Comparison of ENCODE assay signal across 29 cellular contexts in genomic region chr9:98356953-98357352, GRCh38.
A peak's percentile ranks its signal among the peaks of the same experiment; 100 is the strongest.
DNase-seq lines count a peak whose midpoint lies in the region; ATAC-seq, FAIRE-seq and TF ChIP-seq lines count a peak whose summit lies in the region.
"Had no signal": no experiment of that assay in that cellular context is flagged by ENCODE, and none has a peak within 500 bp of the region (broad histone marks: within the 10 kb centered on the region; RNA-seq: fewer than 3 reads in every experiment).

No MANE protein-coding gene starts in this region.

- H3K27me3 ChIP-seq in bronchial epithelial cell (ENCODE audit: control insufficient read depth, insufficient read depth, low read length) (no peaks in the 10 kb centered on the region), upper lobe of left lung (no peaks in the 10 kb centered on the region)
- H3K27me3 ChIP-seq: BLaER1 treated with 17β-estradiol and CSF1 and Interleukin-3, amounts not matched to agents 10 nM and 100 nM; vagina had no signal

- peak in 2 of 4 donors; percentile 56 to 70 for TF ChIP-seq EP300 in upper lobe of left lung (IDR thresholded peaks at IDR 0.05)

- no peak for ATAC-seq in upper lobe of left lung (ENCODE audit: low FRiP score in 2 of 2)
- ATAC-seq: foreskin keratinocyte, heart left ventricle, left ventricle myocardium superior, Panc1, right cardiac atrium had no signal

- peak overlapping the region in 3 of 4 donors; percentile 56 to 83 (median 70) for H3K27ac ChIP-seq in upper lobe of left lung
- H3K27ac ChIP-seq: BLaER1 treated with 17β-estradiol and CSF1 and Interleukin-3, amounts not matched to agents 10 nM and 100 nM; foreskin keratinocyte; heart left ventricle; stomach; vagina had no signal

- 55 to 59% methylated on average over 3 of the region's 3 CpGs for WGBS in upper lobe of left lung, 2 donors

- no peak for FAIRE-seq in bronchial epithelial cell (lab: Jason Lieb, UNC)
- FAIRE-seq: G401.6, kidney had no signal

- no peak for TF ChIP-seq POLR2A in upper lobe of left lung (IDR thresholded peaks at IDR 0.05)

- no peaks in the 10 kb centered on the region for H3K36me3 ChIP-seq in bronchial epithelial cell (ENCODE audit: control insufficient read depth, insufficient read depth, low read length)
- H3K36me3 ChIP-seq in upper lobe of left lung, result no peaks in the 10 kb centered on the region
- H3K36me3 ChIP-seq: BLaER1 treated with 17β-estradiol and CSF1 and Interleukin-3, amounts not matched to agents 10 nM and 100 nM; heart left ventricle; stomach; vagina had no signal

- no peak overlapping the region for H3K4me3 ChIP-seq in bronchial epithelial cell (ENCODE audit: low read depth, low read length)
- H3K4me3 ChIP-seq in fibroblast of pulmonary artery (replicated peaks; ENCODE audit: low read depth, low read length), result no peak overlapping the region
- H3K4me3 ChIP-seq in upper lobe of left lung, result no peak overlapping the region
- H3K4me3 ChIP-seq: BLaER1 treated with 17β-estradiol and CSF1 and Interleukin-3, amounts not matched to agents 10 nM and 100 nM; heart left ventricle; stomach; vagina had no signal

- DNase-seq in HCEC 1CT, result peak; percentile 87
- peak; percentile 87 for DNase-seq in bronchial epithelial cell (ENCODE audit: low read depth)
- DNase-seq in fibroblast of pulmonary artery (ENCODE audit: low read depth), result peak; percentile 71
- no peak for DNase-seq in upper lobe of left lung
- no peak for DNase-seq in NCI-H510A treated with DMSO at 0.1 percent for 48 hours (lab: John Stamatoyannopoulos, UW)
- no peak for DNase-seq in activated CD4-positive, alpha-beta T cell treated with anti-CD3 and anti-CD28 coated beads for 1 hour
- no peak for DNase-seq in activated CD4-positive, alpha-beta T cell treated with anti-CD3 and anti-CD28 coated beads, Interleukin-2, amount 50 U/mL, for 4 hours
- DNase-seq: activated CD4-positive, alpha-beta T cell treated with anti-CD3 and anti-CD28 coated beads for 48 hours; activated effector memory CD4-positive, alpha-beta T cell treated with anti-CD3 and anti-CD28 coated beads, Interleukin-2, amount 50 U/mL, for 16 hours; activated naive CD8-positive, alpha-beta T cell treated with anti-CD3 and anti-CD28 coated beads, Interleukin-2, amount 10 ng/mL, durations not matched to agents 7 days and 5 days; activated T-cell treated with anti-CD3 and anti-CD28 coated beads, Interleukin-2, amount 50 U/mL, for 24 hours; cerebellar nuclear complex; DMS53; foreskin keratinocyte; heart left ventricle; Kasumi-1; kidney; left ventricle myocardium superior; NCI-H1436; NCI-H345; NCI-H748 treated with DMSO at 0.1 percent for 48 hours; posterior cingulate gyrus; right cardiac atrium; SHP77 treated with DMSO at 0.1 percent for 48 hours; stomach had no signal

- H3K4me1 ChIP-seq in upper lobe of left lung, result peaks cover 0 to 8% (median 3%) of the 10 kb centered on the region in 4 donors
- H3K4me1 ChIP-seq: foreskin keratinocyte, heart left ventricle, stomach, vagina had no signal

- no peak for TF ChIP-seq CTCF in bronchial epithelial cell (IDR thresholded peaks at IDR 0.05; ENCODE audit: insufficient read depth, low read length, severe bottlenecking)
- no peak for TF ChIP-seq CTCF in fibroblast of pulmonary artery (IDR thresholded peaks at IDR 0.05; ENCODE audit: low read length, missing control alignments)
- no peak for TF ChIP-seq CTCF in upper lobe of left lung (IDR thresholded peaks at IDR 0.05)

- H3K9me3 ChIP-seq in upper lobe of left lung, result no peaks in the 10 kb centered on the region
- H3K9me3 ChIP-seq: vagina had no signal

Comparison
In these comparisons a context has a peak if more than half of its experiments do, and no peak if none do; other contexts are left out.
1. DNase-seq: peak in HCEC 1CT (single experiment), bronchial epithelial cell (single experiment) and fibroblast of pulmonary artery (single experiment); none in upper lobe of left lung (0 of 2), NCI-H510A treated with DMSO at 0.1 percent for 48 hours (single experiment), activated CD4-positive, alpha-beta T cell treated with anti-CD3 and anti-CD28 coated beads for 1 hour (single experiment) and activated CD4-positive, alpha-beta T cell treated with anti-CD3 and anti-CD28 coated beads, Interleukin-2, amount 50 U/mL, for 4 hours (0 of 2).